1 cellular context compared by ENCODE assay signal in genomic region chr7:99373086-99374066, GRCh38.
TF ChIP-seq lines count a peak whose summit lies in the region.

No MANE protein-coding gene starts in this region.

TF ChIP-seq in WTC11, 78 proteins besides CTCF, POLR2A, EP300 and RAD21 (continued from another document):
- TF ChIP-seq HMGXB4 (CRISPR knock-in tag; IDR thresholded peaks at IDR 0.05) = no peak
- TF ChIP-seq ETV6 (CRISPR knock-in tag; IDR thresholded peaks at IDR 0.05) = no peak
- TF ChIP-seq CBFB (CRISPR knock-in tag; IDR thresholded peaks at IDR 0.05; ENCODE audit: low read depth) = no peak
- no peak for TF ChIP-seq MAX (CRISPR knock-in tag; IDR thresholded peaks at IDR 0.05)
- no peak for TF ChIP-seq FOXP4 (CRISPR knock-in tag; IDR thresholded peaks at IDR 0.05)
- no peak for TF ChIP-seq ZNF219 (CRISPR knock-in tag; IDR thresholded peaks at IDR 0.05; ENCODE audit: borderline replicate concordance)
- TF ChIP-seq HMGA2 (CRISPR knock-in tag; IDR thresholded peaks at IDR 0.05) = no peak
- no peak for TF ChIP-seq ZNF263 (CRISPR knock-in tag; IDR thresholded peaks at IDR 0.05; ENCODE audit: low read depth)
- TF ChIP-seq USF1 (CRISPR knock-in tag; IDR thresholded peaks at IDR 0.05) = no peak
